1 cellular context compared by ENCODE assay signal in genomic region chr1:179954494-179955317, GRCh38.
TF ChIP-seq lines count a peak whose summit lies in the region.

CEP350 (plus strand) TSS chr1:179954810; CDS start chr1:179986182, 31,372 bp downstream.

TF ChIP-seq in HepG2, 621 proteins besides CTCF, POLR2A, EP300 and RAD21 (continued from another document and continues in another):
- peak; percentile 36 for TF ChIP-seq CSRNP1 (CRISPR knock-in tag; IDR thresholded peaks at IDR 0.05)
- TF ChIP-seq HCFC1 (IDR thresholded peaks at IDR 0.05; ENCODE audit: low read depth, low read length): peak; percentile 85
- peak; percentile 51; the same call in 1 of the 2 replicates for TF ChIP-seq ZBTB20 (CRISPR knock-in tag; IDR thresholded peaks at IDR 0.05; ENCODE audit: borderline replicate concordance, low read depth)
- peak; percentile 87; the same call in 1 of the 2 replicates for TF ChIP-seq HIC2 (CRISPR knock-in tag; IDR thresholded peaks at IDR 0.05; ENCODE audit: low read depth)
- TF ChIP-seq SPEN (CRISPR knock-in tag; IDR thresholded peaks at IDR 0.05; ENCODE audit: low read depth): peak; percentile 87
- peak; percentile 60; the same call in 1 of the 2 replicates for TF ChIP-seq ZNF501 (CRISPR knock-in tag; IDR thresholded peaks at IDR 0.05)
- TF ChIP-seq TEAD3 (CRISPR knock-in tag; optimal IDR thresholded peaks at IDR 0.05; ENCODE audit: borderline replicate concordance): peak; percentile 91
- TF ChIP-seq ZNF12 (CRISPR knock-in tag; IDR thresholded peaks at IDR 0.05): 0 out of 2 replicates have a peak, but pooled peaks have one; percentile 20
- TF ChIP-seq ZNF503 (CRISPR knock-in tag; IDR thresholded peaks at IDR 0.05): 0 out of 2 replicates have a peak, but pooled peaks have one; percentile 63
- no peak; the same call in 1 of the 2 replicates for TF ChIP-seq HNF1A (IDR thresholded peaks at IDR 0.05; ENCODE audit: low read depth)
- TF ChIP-seq HNF1A (CRISPR knock-in tag; IDR thresholded peaks at IDR 0.05; ENCODE audit: borderline replicate concordance): peak; percentile 87
- TF ChIP-seq GFI1 (CRISPR knock-in tag; IDR thresholded peaks at IDR 0.05; ENCODE audit: borderline replicate concordance): peak; percentile 33; the same call in 1 of the 2 replicates
- peak; percentile 85 for TF ChIP-seq ZNF510 (CRISPR knock-in tag; IDR thresholded peaks at IDR 0.05; ENCODE audit: low read depth)
- no peak for TF ChIP-seq ZNF660 (CRISPR knock-in tag; IDR thresholded peaks at IDR 0.05; ENCODE audit: borderline replicate concordance, low read depth)
- peak; percentile 74 for TF ChIP-seq HBP1 (CRISPR knock-in tag; IDR thresholded peaks at IDR 0.05; ENCODE audit: low read depth)
- TF ChIP-seq ZNF33A (CRISPR knock-in tag; IDR thresholded peaks at IDR 0.05; ENCODE audit: borderline replicate concordance): 0 out of 2 replicates have a peak, but pooled peaks have one; percentile 49
- peak; percentile 77 for TF ChIP-seq MXD3 (CRISPR knock-in tag; IDR thresholded peaks at IDR 0.05)
- TF ChIP-seq DZIP1 (CRISPR knock-in tag; IDR thresholded peaks at IDR 0.05): no peak
- peak; percentile 77 for TF ChIP-seq FOXA3 (CRISPR knock-in tag; IDR thresholded peaks at IDR 0.05)
- TF ChIP-seq TBX2 (CRISPR knock-in tag; IDR thresholded peaks at IDR 0.05; ENCODE audit: borderline replicate concordance): peak; percentile 89
- TF ChIP-seq ZNF136 (CRISPR knock-in tag; IDR thresholded peaks at IDR 0.05; ENCODE audit: low read depth): peak; percentile 89; the same call in 1 of the 2 replicates
- peak; percentile 72; the same call in 1 of the 2 replicates for TF ChIP-seq ELF4 (CRISPR knock-in tag; IDR thresholded peaks at IDR 0.05; ENCODE audit: borderline replicate concordance)
- peak; percentile 95 for TF ChIP-seq ASH2L (IDR thresholded peaks at IDR 0.05; ENCODE audit: insufficient read length, low read depth, low read length)
- peak; percentile 65 for TF ChIP-seq XRCC5 (optimal IDR thresholded peaks at IDR 0.05; ENCODE audit: low read length)
- TF ChIP-seq PPARG (CRISPR knock-in tag; conservative IDR thresholded peaks at IDR 0.05): no peak; the same call in 1 of the 2 replicates
- TF ChIP-seq MYC (CRISPR knock-in tag; IDR thresholded peaks at IDR 0.05; ENCODE audit: borderline replicate concordance): peak; percentile 85; the same call in 1 of the 2 replicates
- TF ChIP-seq ZNF788 (CRISPR knock-in tag; IDR thresholded peaks at IDR 0.05; ENCODE audit: borderline replicate concordance): peak; percentile 90; the same call in 1 of the 2 replicates
- peak; percentile 98 for TF ChIP-seq IRF2 (CRISPR knock-in tag; IDR thresholded peaks at IDR 0.05)
- TF ChIP-seq HMG20A (CRISPR knock-in tag; IDR thresholded peaks at IDR 0.05; ENCODE audit: borderline replicate concordance): 0 out of 2 replicates have a peak, but pooled peaks have one; percentile 7
- no peak for TF ChIP-seq ONECUT2 (CRISPR knock-in tag; IDR thresholded peaks at IDR 0.05)
- TF ChIP-seq ZBTB33 (CRISPR knock-in tag; IDR thresholded peaks at IDR 0.05): peak; percentile 44; the same call in 1 of the 2 replicates
- no peak for TF ChIP-seq PHF5A (CRISPR knock-in tag; IDR thresholded peaks at IDR 0.05; ENCODE audit: low read depth, unreplicated experiment)
- TF ChIP-seq ZMYM4 (CRISPR knock-in tag; IDR thresholded peaks at IDR 0.05): peak; percentile 99
- TF ChIP-seq ZBTB14 (CRISPR knock-in tag; IDR thresholded peaks at IDR 0.05): no peak
- 0 out of 2 replicates have a peak, but pooled peaks have one; percentile 3 for TF ChIP-seq ZNF33B (CRISPR knock-in tag; IDR thresholded peaks at IDR 0.05)
- 0 out of 2 replicates have a peak, but pooled peaks have one; percentile 61 for TF ChIP-seq MIER3 (CRISPR knock-in tag; IDR thresholded peaks at IDR 0.05; ENCODE audit: borderline replicate concordance)
- 0 out of 2 replicates have a peak, but pooled peaks have one; percentile 34 for TF ChIP-seq NFE2L1 (CRISPR knock-in tag; IDR thresholded peaks at IDR 0.05; ENCODE audit: borderline replicate concordance)
- TF ChIP-seq POGZ (CRISPR knock-in tag; IDR thresholded peaks at IDR 0.05): peak; percentile 99
- peak; percentile 81; the same call in 1 of the 2 replicates for TF ChIP-seq ZNF776 (CRISPR knock-in tag; IDR thresholded peaks at IDR 0.05)
- TF ChIP-seq DR1 (CRISPR knock-in tag; IDR thresholded peaks at IDR 0.05): peak; percentile 57; the same call in 1 of the 2 replicates
- TF ChIP-seq ELF1 (CRISPR knock-in tag; IDR thresholded peaks at IDR 0.05): peak; percentile 71
